Comparison of ENCODE assay signal across 18 cellular contexts in the genomic region with DNA sequence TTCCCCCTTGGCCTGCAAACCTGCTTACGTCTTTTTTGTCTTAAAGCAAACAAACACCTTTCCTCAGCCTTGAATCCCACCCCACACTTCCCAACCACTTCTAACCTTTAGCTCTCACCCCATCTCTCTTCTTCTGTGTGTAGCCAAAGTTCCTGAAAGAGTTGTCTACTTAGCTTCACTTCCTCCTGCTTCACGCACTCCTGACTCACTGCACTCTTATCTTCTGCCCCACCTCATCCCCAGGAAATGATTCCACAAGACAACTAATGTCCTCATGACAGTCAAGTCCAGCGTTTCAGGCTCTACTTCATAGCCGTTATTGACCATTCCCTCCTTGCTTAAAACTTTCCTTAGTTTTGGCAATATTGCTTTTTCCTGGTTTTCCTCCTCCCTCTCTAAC. TPM values are rescaled to one million over a fixed set of nuclear protein-coding genes. Genes with fewer than 3 reads are reported as not detected.
A peak's percentile ranks its signal among the peaks of the same experiment; 100 is the strongest.
DNase-seq lines count a peak whose midpoint lies in the region; ATAC-seq and TF ChIP-seq lines count a peak whose summit lies in the region.
"Had no signal": no experiment of that assay in that cellular context is flagged by ENCODE, and none has a peak within 500 bp of the region (broad histone marks: within the 10 kb centered on the region; RNA-seq: fewer than 3 reads in every experiment).

No MANE protein-coding gene starts in this region.

- no peak overlapping the region for H4K8ac ChIP-seq in mesenchymal stem cell (ENCODE audit: low read length)

- H3K27ac ChIP-seq in mesenchymal stem cell (ENCODE audit: low read length, poor library complexity, severe bottlenecking), result no peak overlapping the region
- H3K27ac ChIP-seq in prostate gland, result no peak overlapping the region
- no peak overlapping the region for H3K27ac ChIP-seq in stomach
- H3K27ac ChIP-seq: pancreas, SJCRH30, tibial nerve had no signal

- H4K91ac ChIP-seq in mesenchymal stem cell (ENCODE audit: low read length), result no peak overlapping the region

- no peak overlapping the region for H3K9ac ChIP-seq in mesenchymal stem cell (ENCODE audit: low read length)

- peak; percentile 46 for DNase-seq in Daoy (ENCODE audit: low read depth)
- peak; percentile 14 for DNase-seq in NB4 (ENCODE audit: low read depth)
- peak; percentile 62 for DNase-seq in choroid plexus epithelial cell (ENCODE audit: low read depth)
- DNase-seq in mesenchymal stem cell, result peak; percentile 49
- no peak for DNase-seq in prostate gland (ENCODE audit: low spot score)
- no peak for DNase-seq in SHP77 treated with DMSO at 0.1 percent for 48 hours (lab: John Stamatoyannopoulos, UW)
- DNase-seq in stomach, result no peak
- DNase-seq: activated CD4-positive, alpha-beta memory T cell treated with anti-CD3 and anti-CD28 coated beads, Interleukin-2, amount 10 ng/mL, durations not matched to agents 7 days and 5 days; GF-D8; glutamatergic neuron; NK-92 treated with Interleukin-12 subunit alpha and Interleukin-12 subunit beta, amount 100 ng/mL, for 24 hours; pancreas; SJCRH30 had no signal

- no peak overlapping the region for H2AFZ ChIP-seq in mesenchymal stem cell (ENCODE audit: low read depth, low read length)

- H3K14ac ChIP-seq in mesenchymal stem cell (ENCODE audit: low read length in 2 of 2), result no peak overlapping the region

- no peak overlapping the region for H3K4ac ChIP-seq in mesenchymal stem cell (ENCODE audit: low read depth in 1 of 2, low read length in 2 of 2)

- H3K4me1 ChIP-seq in mesenchymal stem cell (ENCODE audit: control insufficient read depth, insufficient read depth, low read depth, low read length) (no peaks in the 10 kb centered on the region), prostate gland (replicated peaks) (no peaks in the 10 kb centered on the region), stomach (no peaks in the 10 kb centered on the region)
- H3K4me1 ChIP-seq: HAP-1, pancreas, SJCRH30, tibial nerve had no signal

- H3K27me3 ChIP-seq in mesenchymal stem cell (ENCODE audit: control insufficient read depth in 1 of 2, insufficient read depth in 1 of 2, low read length in 2 of 2) (no peaks in the 10 kb centered on the region), prostate gland (replicated peaks; ENCODE audit: insufficient read depth) (no peaks in the 10 kb centered on the region), stomach (no peaks in the 10 kb centered on the region)
- H3K27me3 ChIP-seq: pancreas, SJCRH30, tibial nerve had no signal

- no peak overlapping the region for H2BK5ac ChIP-seq in mesenchymal stem cell (ENCODE audit: low read depth, low read length, poor library complexity, severe bottlenecking)

- no peak overlapping the region for H2BK120ac ChIP-seq in mesenchymal stem cell (ENCODE audit: low read depth, low read length)

- TF ChIP-seq POLR2A in NB4 (IDR thresholded peaks at IDR 0.05; ENCODE audit: extremely low read depth, insufficient read length) (no peak), prostate gland (IDR thresholded peaks at IDR 0.05) (no peak), stomach (IDR thresholded peaks at IDR 0.05) (no peak)

- H3K4me2 ChIP-seq in mesenchymal stem cell (ENCODE audit: low read length, poor library complexity, severe bottlenecking), result no peak overlapping the region

- 46% methylated on average over 4 of the region's 4 CpGs for WGBS in mesenchymal stem cell
- 72% methylated on average over 4 of the region's 4 CpGs for WGBS in prostate gland
- 62 to 72% (median 65%) methylated on average over 4 of the region's 4 CpGs for WGBS in stomach, 5 donors

- H3K36me3 ChIP-seq in mesenchymal stem cell (ENCODE audit: control insufficient read depth in 1 of 2, insufficient read depth in 2 of 2, low read depth in 1 of 2, low read length in 2 of 2) (peaks cover 8 to 80% of the 10 kb centered on the region in 2 experiments), prostate gland (peaks cover 0 to 2% of the 10 kb centered on the region in 2 donors), stomach (peaks cover 17 to 85% (median 74%) of the 10 kb centered on the region in 4 donors)
- H3K36me3 ChIP-seq: HAP-1 had no signal

- H3K23ac ChIP-seq in mesenchymal stem cell (ENCODE audit: low read length in 2 of 2), result no peak overlapping the region

- H3K9me3 ChIP-seq in mesenchymal stem cell (ENCODE audit: control insufficient read depth, low read length), result no peaks in the 10 kb centered on the region
- no peaks in the 10 kb centered on the region for H3K9me3 ChIP-seq in prostate gland
- no peaks in the 10 kb centered on the region for H3K9me3 ChIP-seq in stomach
- H3K9me3 ChIP-seq: HAP-1, pancreas, SJCRH30, tibial nerve had no signal

- H2BK12ac ChIP-seq in mesenchymal stem cell (ENCODE audit: low read length in 2 of 2), result no peak overlapping the region

- no peak for TF ChIP-seq CTCF in NB4 (IDR thresholded peaks at IDR 0.05; ENCODE audit: low read depth, low read length)
- TF ChIP-seq CTCF in choroid plexus epithelial cell (conservative IDR thresholded peaks at IDR 0.05; ENCODE audit: low read depth, low read length), result no peak
- no peak for TF ChIP-seq CTCF in prostate gland (IDR thresholded peaks at IDR 0.05)
- TF ChIP-seq CTCF in stomach (IDR thresholded peaks at IDR 0.05), result no peak

- H2BK15ac ChIP-seq in mesenchymal stem cell (ENCODE audit: low read depth, poor library complexity, severe bottlenecking), result no peak overlapping the region

- H2AK5ac ChIP-seq in mesenchymal stem cell (ENCODE audit: low read length, severe bottlenecking), result no peak overlapping the region

- no peak for TF ChIP-seq EP300 in stomach (IDR thresholded peaks at IDR 0.05)

- H3K4me3 ChIP-seq in NB4 (ENCODE audit: low read depth, low read length) (no peak overlapping the region), choroid plexus epithelial cell (ENCODE audit: low read depth, low read length) (no peak overlapping the region), mesenchymal stem cell (ENCODE audit: insufficient read depth in 1 of 2, low read depth in 1 of 2, low read length in 2 of 2) (no peak overlapping the region), prostate gland (no peak overlapping the region), stomach (no peak overlapping the region)
- H3K4me3 ChIP-seq: HAP-1, pancreas, SJCRH30, tibial nerve had no signal

- ATAC-seq in GM18498 (IDR thresholded peaks at IDR 0.05; ENCODE audit: unreplicated experiment), result no peak
- ATAC-seq: activated T-helper 17 cell treated with anti-CD3 and anti-CD28 coated beads, Interleukin-2, amount 50 U/mL, for 72 hours; pancreas; stimulated activated effector memory CD8-positive, alpha-beta T cell treated with anti-CD3 and anti-CD28 coated beads, Interleukin-12 subunit alpha, Interleukin-12 subunit beta, amount 100 ng/mL, for 72 hours had no signal

- no peak overlapping the region for H3K18ac ChIP-seq in mesenchymal stem cell (ENCODE audit: low read depth in 1 of 2, low read length in 2 of 2)

- intact Hi-C loops in prostate gland (cut with DNase I), result no loop called here
- intact Hi-C loops in stomach (cut with DNase I; ENCODE audit: low total_unique reads), result no loop called here

- no peaks in the 10 kb centered on the region for H3K79me1 ChIP-seq in mesenchymal stem cell (replicated peaks; ENCODE audit: low read length, poor library complexity, severe bottlenecking)

RNA-seq across cellular contexts. Expression of gene EIF2B2, which starts 22.4 kb away (rescaled TPM):
- total RNA-seq in Daoy (2014; rRNA removed; shearing (Covaris generic)), result 72.0 and 87.9 TPM in 2 replicates
- 35.8 TPM for polyA plus RNA-seq in mesenchymal stem cell (2013, experiment 1 of 2)
- polyA plus RNA-seq in mesenchymal stem cell (2013, experiment 2 of 2), result 30.3 TPM
- total RNA-seq in prostate gland (10 to 100 TPM; 43.9 to 60.4 TPM), stomach (100 to 1,000 TPM in 1 of 5 donors, 10 to 100 TPM in 3, 1 to 10 TPM in 1; 5.8 to 182 (median 23.7) TPM)
- 10 to 100 TPM; 27.6 to 32.1 (median 29.1) TPM for polyA plus RNA-seq in stomach

RNA-seq across cellular contexts. Expression of gene MLH3, which starts 26.2 kb away (rescaled TPM):
- total RNA-seq in Daoy (2014; rRNA removed; shearing (Covaris generic)), result 7.9 and 16.0 TPM in 2 replicates
- 5.1 TPM for polyA plus RNA-seq in mesenchymal stem cell (2013, experiment 1 of 2)
- polyA plus RNA-seq in mesenchymal stem cell (2013, experiment 2 of 2), result 4.6 TPM
- total RNA-seq in prostate gland (10 to 100 TPM; 23.3 to 29.6 TPM), stomach (10 to 100 TPM in 4 of 5 donors, 1 to 10 TPM in 1; 9.3 to 53.2 (median 36.8) TPM)
- 10 to 100 TPM in 1 of 3 donors, 1 to 10 TPM in 2; 7.2 to 13.4 (median 8.3) TPM for polyA plus RNA-seq in stomach

RNA-seq across cellular contexts. Expression of gene ACYP1, which starts 38.7 kb away (rescaled TPM):
- total RNA-seq in Daoy (2014; rRNA removed; shearing (Covaris generic)), result 21.8 and 34.0 TPM in 2 replicates
- 13.6 TPM for polyA plus RNA-seq in mesenchymal stem cell (2013, experiment 1 of 2)
- 14.3 TPM for polyA plus RNA-seq in mesenchymal stem cell (2013, experiment 2 of 2)
- total RNA-seq in prostate gland (10 to 100 TPM; 11.2 to 14.3 TPM), stomach (10 to 100 TPM in 2 of 5 donors, 1 to 10 TPM in 1, not detected in 2; 7.9 to 27.7 (median 12.2) TPM)
- polyA plus RNA-seq in stomach, result 10 to 100 TPM in 2 of 3 donors, 1 to 10 TPM in 1; 9.3 to 30.1 (median 11.9) TPM

RNA-seq across cellular contexts. Expression of gene ZC2HC1C, which starts 44.4 kb away (rescaled TPM):
- 1.4 and 4.3 TPM in 2 replicates for total RNA-seq in Daoy (2014; rRNA removed; shearing (Covaris generic))
- 0.64 TPM for polyA plus RNA-seq in mesenchymal stem cell (2013, experiment 1 of 2)
- polyA plus RNA-seq in mesenchymal stem cell (2013, experiment 2 of 2), result 0.34 TPM
- total RNA-seq in prostate gland (10 to 100 TPM in 1 of 2 donors, 1 to 10 TPM in 1; 1.8 to 19.4 TPM), stomach (10 to 100 TPM in 1 of 5 donors, 1 to 10 TPM in 1, under 1 TPM in 1, not detected in 2; 0.37 to 10.4 (median 5.9) TPM)
- polyA plus RNA-seq in stomach, result 1 to 10 TPM; 1.9 to 4.5 (median 3.7) TPM
- total RNA-seq: SJCRH30 had no signal

Comparison
In these comparisons a context has a peak if more than half of its experiments do, and no peak if none do; other contexts are left out.
1. DNase-seq: peak in Daoy (single experiment), NB4 (single experiment), choroid plexus epithelial cell (single experiment) and mesenchymal stem cell (single experiment); none in prostate gland (single experiment), SHP77 treated with DMSO at 0.1 percent for 48 hours (single experiment) and stomach (single experiment).